Comparison of ENCODE assay signal across 23 cellular contexts in genomic region chr17:53426505-53426904, GRCh38.
A peak's percentile ranks its signal among the peaks of the same experiment; 100 is the strongest.
DNase-seq lines count a peak whose midpoint lies in the region; ATAC-seq, FAIRE-seq and TF ChIP-seq lines count a peak whose summit lies in the region.
"Had no signal": no experiment of that assay in that cellular context is flagged by ENCODE, and none has a peak within 500 bp of the region (broad histone marks: within the 10 kb centered on the region; RNA-seq: fewer than 3 reads in every experiment).

No MANE protein-coding gene starts in this region.

- H3K27ac ChIP-seq in mammary epithelial cell (ENCODE audit: insufficient read depth, low read depth, low read length), result no peak overlapping the region
- H3K27ac ChIP-seq: 22Rv1; A549; BLaER1 treated with 17β-estradiol and CSF1 and Interleukin-3, amounts not matched to agents 10 nM and 100 nM; C4-2B had no signal

- no peak overlapping the region for H2AFZ ChIP-seq in mammary epithelial cell (ENCODE audit: low read depth, low read length)

- dilution Hi-C loops in mammary epithelial cell (cut with HindIII; ENCODE audit: low sequenced_read_pairs), result no loop called here

- H3K4me2 ChIP-seq in mammary epithelial cell (ENCODE audit: insufficient read depth, low read depth, low read length), result no peak overlapping the region
- H3K4me2 ChIP-seq: A549; BLaER1 treated with 17β-estradiol and CSF1 and Interleukin-3, amounts not matched to agents 10 nM and 100 nM had no signal

- CTCF ChIA-PET in MCF 10A (lab: Yijun Ruan, JAX), result no interaction called here
- CTCF ChIA-PET in mammary epithelial cell (lab: Charles Lee; ENCODE audit: low non-redundant PET), result no interaction called here

- no peaks in the 10 kb centered on the region for H3K36me3 ChIP-seq in mammary epithelial cell (ENCODE audit: insufficient read depth, low read length)
- H3K36me3 ChIP-seq: BLaER1 treated with 17β-estradiol and CSF1 and Interleukin-3, amounts not matched to agents 10 nM and 100 nM had no signal

- H3K9me3 ChIP-seq in mammary epithelial cell (replicated peaks; ENCODE audit: insufficient read depth, low read length), result no peaks in the 10 kb centered on the region
- H3K9me3 ChIP-seq: BLaER1 treated with 17β-estradiol and CSF1 and Interleukin-3, amounts not matched to agents 10 nM and 100 nM had no signal

- no peak overlapping the region for H3K4me3 Mint-ChIP-seq in MCF 10A (ENCODE audit: unreplicated experiment)
- H3K4me3 Mint-ChIP-seq in natural killer cell treated with Interleukin-12 subunit alpha and Interleukin-12 subunit beta and Interleukin-15 and Interleukin-18, amount 100 ng/mL, for 72 hours, result no peak overlapping the region
- H3K4me3 Mint-ChIP-seq: B cell; CD4-positive, alpha-beta T cell; CD8-positive, alpha-beta T cell had no signal

- H3K4me1 ChIP-seq in mammary epithelial cell (ENCODE audit: insufficient read depth, low read length), result no peaks in the 10 kb centered on the region
- H3K4me1 ChIP-seq: A549; BLaER1 treated with 17β-estradiol and CSF1 and Interleukin-3, amounts not matched to agents 10 nM and 100 nM had no signal

- POLR2A ChIA-PET in MCF 10A (lab: Yijun Ruan, JAX), result interaction anchor here (0.6 to 0.9 kb wide), 3 partner anchors 22 to 50 kb away, joined by 3 to 4 read pairs (median 3); no protein-coding TSS in a partner anchor

- no peaks in the 10 kb centered on the region for H3K27me3 Mint-ChIP-seq in MCF 10A (ENCODE audit: insufficient read depth, unreplicated experiment)
- H3K27me3 Mint-ChIP-seq in natural killer cell treated with Interleukin-12 subunit alpha and Interleukin-12 subunit beta and Interleukin-15 and Interleukin-18, amount 100 ng/mL, for 72 hours, result no peaks in the 10 kb centered on the region
- H3K27me3 Mint-ChIP-seq: B cell; CD4-positive, alpha-beta T cell had no signal

- H3K27me3 ChIP-seq in mammary epithelial cell (ENCODE audit: insufficient read depth, low read length), result no peaks in the 10 kb centered on the region
- H3K27me3 ChIP-seq: BLaER1 treated with 17β-estradiol and CSF1 and Interleukin-3, amounts not matched to agents 10 nM and 100 nM had no signal

- BruUV-seq in MCF 10A (replicated peaks; lab: Mats Ljungman, UMichigan), result no TSS peak
- BruUV-seq in mammary epithelial cell (replicated peaks; lab: Mats Ljungman, UMichigan), result no TSS peak

- intact Hi-C loops in MCF 10A (cut with micrococcal nuclease), result no loop called here
- intact Hi-C loops in mammary epithelial cell (cut with micrococcal nuclease), result no loop called here

- no peak overlapping the region for H3K4me3 ChIP-seq in mammary epithelial cell (replicated peaks in 1 of 3; ENCODE audit: insufficient read depth in 1 of 3, low read depth in 2 of 3, low read length in 3 of 3)
- H3K4me3 ChIP-seq: A549; BLaER1 treated with 17β-estradiol and CSF1 and Interleukin-3, amounts not matched to agents 10 nM and 100 nM had no signal

- in situ Hi-C loops in mammary epithelial cell (cut with MboI; ENCODE audit: low sequenced_read_pairs in 2 of 2), result no loop called here

- no peak for TF ChIP-seq CTCF in MCF 10A (IDR thresholded peaks at IDR 0.05; ENCODE audit: unreplicated experiment)
- TF ChIP-seq CTCF in mammary epithelial cell (conservative IDR thresholded peaks at IDR 0.05 in 1 of 2, IDR thresholded peaks at IDR 0.05 in 1 of 2; ENCODE audit: extremely low read depth in 1 of 2, insufficient read depth in 1 of 2, low read depth in 1 of 2, low read length in 2 of 2), result no peak
- no peak for TF ChIP-seq CTCF in omental fat pad (IDR thresholded peaks at IDR 0.05)

- DNase-seq in MCF 10A (ENCODE audit: unreplicated experiment), result peak; percentile 29
- DNase-seq in mammary epithelial cell, result no peak
- peak; percentile 0 for DNase-seq in amniotic epithelial cell (ENCODE audit: low read depth)
- no peak for DNase-seq in omental fat pad (ENCODE audit: low spot score)
- no peak for DNase-seq in natural killer cell treated with Interleukin-12 subunit alpha and Interleukin-12 subunit beta and Interleukin-15 and Interleukin-18, amount 100 ng/mL, for 72 hours (ENCODE audit: low spot score)
- no peak for DNase-seq in NCI-H510A (lab: John Stamatoyannopoulos, UW)
- DNase-seq in HTR-8/SVneo (ENCODE audit: insufficient read length, low spot score), result no peak
- DNase-seq: AML-193; Caco-2; Calu3; CD4-positive, alpha-beta T cell; CD8-positive, alpha-beta T cell; DMS79 treated with DMSO at 0.1 percent for 48 hours; GF-D8 had no signal

- no peak overlapping the region for H3K9ac ChIP-seq in mammary epithelial cell (ENCODE audit: insufficient read depth, low read length)
- H3K9ac ChIP-seq: BLaER1 treated with 17β-estradiol and CSF1 and Interleukin-3, amounts not matched to agents 10 nM and 100 nM had no signal

- no peak for FAIRE-seq in HTR-8/SVneo (lab: Jason Lieb, UNC)
- FAIRE-seq: A549, D721Med, G401.6, GM12891, GM19239 had no signal

- H3K27ac Mint-ChIP-seq in MCF 10A (ENCODE audit: low read depth, unreplicated experiment), result no peak overlapping the region
- H3K27ac Mint-ChIP-seq in natural killer cell treated with Interleukin-12 subunit alpha and Interleukin-12 subunit beta and Interleukin-15 and Interleukin-18, amount 100 ng/mL, for 72 hours, result no peak overlapping the region
- H3K27ac Mint-ChIP-seq: B cell; CD4-positive, alpha-beta T cell; CD8-positive, alpha-beta T cell had no signal

- ATAC-seq in omental fat pad (ENCODE audit: low FRiP score), result peak; percentile 66
- ATAC-seq in natural killer cell treated with Interleukin-12 subunit alpha and Interleukin-12 subunit beta and Interleukin-15 and Interleukin-18, amount 100 ng/mL, for 72 hours, result no peak
- ATAC-seq: A549; CD8-positive, alpha-beta T cell had no signal

- H3K36me3 Mint-ChIP-seq in MCF 10A (ENCODE audit: insufficient read depth, unreplicated experiment), result no peaks in the 10 kb centered on the region
- peaks cover 11% of the 10 kb centered on the region for H3K36me3 Mint-ChIP-seq in natural killer cell treated with Interleukin-12 subunit alpha and Interleukin-12 subunit beta and Interleukin-15 and Interleukin-18, amount 100 ng/mL, for 72 hours
- H3K36me3 Mint-ChIP-seq: CD8-positive, alpha-beta T cell had no signal

- peaks cover 9% of the 10 kb centered on the region for H3K4me1 Mint-ChIP-seq in MCF 10A (ENCODE audit: insufficient read depth, unreplicated experiment)
- H3K4me1 Mint-ChIP-seq in natural killer cell treated with Interleukin-12 subunit alpha and Interleukin-12 subunit beta and Interleukin-15 and Interleukin-18, amount 100 ng/mL, for 72 hours (ENCODE audit: low read depth in 2 of 2), result no peaks in the 10 kb centered on the region
- H3K4me1 Mint-ChIP-seq: B cell had no signal

- H4K20me1 ChIP-seq in mammary epithelial cell (ENCODE audit: insufficient read depth, low read length), result no peaks in the 10 kb centered on the region
- H4K20me1 ChIP-seq: BLaER1 treated with 17β-estradiol and CSF1 and Interleukin-3, amounts not matched to agents 10 nM and 100 nM had no signal

- H3K9me3 Mint-ChIP-seq in MCF 10A (ENCODE audit: unreplicated experiment), result peaks cover 9% of the 10 kb centered on the region
- H3K9me3 Mint-ChIP-seq in natural killer cell treated with Interleukin-12 subunit alpha and Interleukin-12 subunit beta and Interleukin-15 and Interleukin-18, amount 100 ng/mL, for 72 hours, result peaks cover 20% of the 10 kb centered on the region

- no peaks in the 10 kb centered on the region for H3K79me2 ChIP-seq in mammary epithelial cell (ENCODE audit: insufficient read depth, low read length)

- WGBS in mammary epithelial cell (ENCODE audit: low coverage, missing lambda C conversion rate), result 60% methylated on average over 3 of the region's 3 CpGs

Comparison
In these comparisons a context has a peak if more than half of its experiments do, and no peak if none do; other contexts are left out.
1. DNase-seq: peak in MCF 10A (single experiment) and amniotic epithelial cell (single experiment); none in mammary epithelial cell (single experiment), omental fat pad (single experiment), natural killer cell treated with Interleukin-12 subunit alpha and Interleukin-12 subunit beta and Interleukin-15 and Interleukin-18, amount 100 ng/mL, for 72 hours (single experiment), NCI-H510A (single experiment) and HTR-8/SVneo (single experiment).